Comparison of ENCODE assay signal across 8 cellular contexts in genomic region chr22:23402275-23403151, GRCh38.
A peak's percentile ranks its signal among the peaks of the same experiment; 100 is the strongest.
DNase-seq lines count a peak whose midpoint lies in the region; ATAC-seq and TF ChIP-seq lines count a peak whose summit lies in the region.

No MANE protein-coding gene starts in this region.

- H3K36me3 Mint-ChIP-seq in CD8-positive, alpha-beta memory T cell = no peaks in the 10 kb centered on the region
- no peaks in the 10 kb centered on the region for H3K36me3 Mint-ChIP-seq in endodermal cell (ENCODE audit: low read depth)
- no peaks in the 10 kb centered on the region for H3K36me3 Mint-ChIP-seq in stimulated activated naive B cell treated with anti-CD40 and anti-IgM and Interleukin-4, amounts not matched to agents 10 μg/mL and 1 μg/mL and 100 μg/mL, for 72 hours

- H3K27ac Mint-ChIP-seq in CD8-positive, alpha-beta memory T cell = peak overlapping the region in 1 of 8 donors; percentile 70
- H3K27ac Mint-ChIP-seq in endodermal cell = peak overlapping the region; percentile 80
- H3K27ac Mint-ChIP-seq in stimulated activated naive B cell treated with anti-CD40 and anti-IgM and Interleukin-4, amounts not matched to agents 10 μg/mL and 1 μg/mL and 100 μg/mL, for 72 hours = no peak overlapping the region

- peak; percentile 88 for TF ChIP-seq CTCF in endodermal cell (conservative IDR thresholded peaks at IDR 0.05)

- no peaks in the 10 kb centered on the region for H3K36me3 ChIP-seq in CD8-positive, alpha-beta memory T cell (ENCODE audit: insufficient read depth, low read length)
- H3K36me3 ChIP-seq in endodermal cell (ENCODE audit: control insufficient read depth, insufficient read depth, low read length) = no peaks in the 10 kb centered on the region

- ATAC-seq in GM21529 (IDR thresholded peaks at IDR 0.05; ENCODE audit: unreplicated experiment) = peak; percentile 72
- ATAC-seq in stimulated activated naive B cell treated with anti-CD40 and anti-IgM and Interleukin-4, amounts not matched to agents 10 μg/mL and 1 μg/mL and 100 μg/mL, for 72 hours (replicated peaks) = peak; percentile 91 to 93

- peak overlapping the region; percentile 38 for H3K9ac ChIP-seq in endodermal cell (ENCODE audit: extremely low read depth, low read length, poor library complexity, severe bottlenecking)

- WGBS in endodermal cell (ENCODE audit: insufficient coverage in 1 of 2, insufficient read length in 1 of 2), 2 experiments = 4 to 9% methylated on average over 22 to 82 of the region's 82 CpGs

- no peaks in the 10 kb centered on the region for H3K9me3 ChIP-seq in CD8-positive, alpha-beta memory T cell (ENCODE audit: low read length)
- H3K9me3 ChIP-seq in endodermal cell (ENCODE audit: control insufficient read depth, low read length) = no peaks in the 10 kb centered on the region

- no peaks in the 10 kb centered on the region for H3K9me3 Mint-ChIP-seq in CD8-positive, alpha-beta memory T cell
- H3K9me3 Mint-ChIP-seq in endodermal cell = no peaks in the 10 kb centered on the region
- no peaks in the 10 kb centered on the region for H3K9me3 Mint-ChIP-seq in stimulated activated naive B cell treated with anti-CD40 and anti-IgM and Interleukin-4, amounts not matched to agents 10 μg/mL and 1 μg/mL and 100 μg/mL, for 72 hours

- H3K4me3 Mint-ChIP-seq in CD8-positive, alpha-beta memory T cell = peak overlapping the region in 4 of 7 donors; percentile 35 to 84 (median 62)
- H3K4me3 Mint-ChIP-seq in endodermal cell = peak overlapping the region; percentile 47
- peak overlapping the region; percentile 25 to 73 for H3K4me3 Mint-ChIP-seq in stimulated activated naive B cell treated with anti-CD40 and anti-IgM and Interleukin-4, amounts not matched to agents 10 μg/mL and 1 μg/mL and 100 μg/mL, for 72 hours

- H3K4me3 ChIP-seq in CD8-positive, alpha-beta memory T cell (ENCODE audit: low read length) = no peak overlapping the region
- peak overlapping the region; percentile 70 for H3K4me3 ChIP-seq in endodermal cell (ENCODE audit: low read length)

- POLR2A ChIA-PET in CD8-positive, alpha-beta memory T cell (lab: Charles Lee) = no interaction called here

- H3K4me1 Mint-ChIP-seq in CD8-positive, alpha-beta memory T cell = no peaks in the 10 kb centered on the region
- peaks cover 7% of the 10 kb centered on the region for H3K4me1 Mint-ChIP-seq in endodermal cell
- H3K4me1 Mint-ChIP-seq in stimulated activated naive B cell treated with anti-CD40 and anti-IgM and Interleukin-4, amounts not matched to agents 10 μg/mL and 1 μg/mL and 100 μg/mL, for 72 hours = peaks cover 0 to 12% of the 10 kb centered on the region in 2 donors

- H3K27me3 ChIP-seq in CD8-positive, alpha-beta memory T cell (ENCODE audit: insufficient read depth, low read length, poor library complexity, severe bottlenecking) = no peaks in the 10 kb centered on the region
- H3K27me3 ChIP-seq in endodermal cell (ENCODE audit: control insufficient read depth, insufficient read depth, low read length, poor library complexity, severe bottlenecking) = no peaks in the 10 kb centered on the region

- peak in 3 of 5 donors; percentile 11 to 27 (median 25) for DNase-seq in CD8-positive, alpha-beta memory T cell
- DNase-seq in NCI-H146 treated with DMSO at 0.1 percent for 48 hours (lab: John Stamatoyannopoulos, UW; ENCODE audit: unreplicated experiment) (peak; percentile 47), endodermal cell (peak; percentile 93), mesenteric fat pad (ENCODE audit: low spot score) (peak; percentile 90), middle frontal gyrus (ENCODE audit: extremely low spot score, low spot score) (no peak)
- peak; percentile 50 to 64 for DNase-seq in activated CD4-positive, alpha-beta T cell treated with anti-CD3 and anti-CD28 coated beads, Interleukin-2, amount 50 U/mL, for 48 hours
- peak; percentile 55 for DNase-seq in stimulated activated naive B cell treated with anti-CD40 and anti-IgM and Interleukin-4, amounts not matched to agents 10 μg/mL and 1 μg/mL and 100 μg/mL, for 72 hours

- H3K27ac ChIP-seq in CD8-positive, alpha-beta memory T cell (ENCODE audit: low read depth, low read length) = peak overlapping the region; percentile 61
- peak overlapping the region; percentile 10 for H3K27ac ChIP-seq in endodermal cell (ENCODE audit: low read depth, low read length)

- CTCF ChIA-PET in CD8-positive, alpha-beta memory T cell (lab: Charles Lee) = no interaction called here

- peaks cover 3 to 7% of the 10 kb centered on the region in 2 donors for H3K27me3 Mint-ChIP-seq in CD8-positive, alpha-beta memory T cell
- no peaks in the 10 kb centered on the region for H3K27me3 Mint-ChIP-seq in endodermal cell (ENCODE audit: insufficient read depth)
- H3K27me3 Mint-ChIP-seq in stimulated activated naive B cell treated with anti-CD40 and anti-IgM and Interleukin-4, amounts not matched to agents 10 μg/mL and 1 μg/mL and 100 μg/mL, for 72 hours = peaks cover 5 to 6% of the 10 kb centered on the region in 2 donors

- no peaks in the 10 kb centered on the region for H3K4me1 ChIP-seq in CD8-positive, alpha-beta memory T cell (ENCODE audit: insufficient read depth, low read length)
- no peaks in the 10 kb centered on the region for H3K4me1 ChIP-seq in endodermal cell (ENCODE audit: control insufficient read depth, insufficient read depth, low read length)
